In the genomic region with DNA sequence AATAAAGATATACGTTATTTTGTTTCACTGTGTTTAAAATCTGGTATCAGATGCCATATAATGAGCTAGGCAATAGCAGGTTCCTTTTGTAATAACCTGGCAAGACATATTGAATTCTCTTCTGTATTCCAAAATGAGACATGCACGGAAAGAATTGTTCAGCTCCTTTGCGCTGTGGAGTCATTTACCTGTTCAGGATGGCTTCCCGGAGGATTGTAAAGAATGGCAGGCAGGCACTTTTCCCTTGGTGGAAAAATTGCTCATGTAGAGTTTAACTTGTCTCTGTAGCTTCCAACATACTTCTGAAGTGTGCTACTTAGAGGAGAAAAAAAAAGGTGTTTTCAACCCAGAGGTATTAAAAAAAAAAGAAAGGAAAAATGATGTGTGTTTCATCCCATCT, we compare ENCODE assay signal across 28 cellular contexts.
"Had no signal": no experiment of that assay in that cellular context is flagged by ENCODE, and none has a peak within 500 bp of the region (broad histone marks: within the 10 kb centered on the region; RNA-seq: fewer than 3 reads in every experiment).

No MANE protein-coding gene starts in this region.

- H3K36me3 ChIP-seq: neural progenitor cell, ovary, right lobe of liver, sigmoid colon, stomach, thoracic aorta, thyroid gland, tibial nerve, upper lobe of left lung, vagina had no signal

- H3K4me1 ChIP-seq: parathyroid adenoma, psoas muscle, right lobe of liver, stomach, thyroid gland, tibial nerve, upper lobe of left lung, vagina had no signal

- H2AFZ ChIP-seq: neural progenitor cell, parathyroid adenoma had no signal

- H3K27ac Mint-ChIP-seq: natural killer cell treated with Interleukin-12 subunit alpha and Interleukin-12 subunit beta and Interleukin-15 and Interleukin-18, amount 100 ng/mL, for 72 hours; nephron progenitor cell; neural progenitor cell; progenitor cell of endocrine pancreas; stimulated activated effector memory CD8-positive, alpha-beta T cell treated with anti-CD3 and anti-CD28 coated beads, Interleukin-12 subunit alpha, Interleukin-12 subunit beta, amount 100 ng/mL, for 72 hours; stimulated activated naive B cell treated with anti-CD40 and anti-IgM and Interleukin-4, amounts not matched to agents 10 μg/mL and 1 μg/mL and 100 μg/mL, for 72 hours; stimulated activated naive CD8-positive, alpha-beta T cell treated with anti-CD3 and anti-CD28 coated beads, Interleukin-15, Interleukin-2, amounts not matched to agents 100 ng/mL and 50 ng/mL, for 24 hours had no signal

- H3K9ac ChIP-seq: neural progenitor cell, parathyroid adenoma had no signal

- H3K9me3 ChIP-seq: ovary, psoas muscle, right lobe of liver, sigmoid colon, stomach, thoracic aorta, thyroid gland, tibial nerve, upper lobe of left lung, vagina had no signal

- H3K9me3 Mint-ChIP-seq: nephron progenitor cell, neural progenitor cell had no signal

- H3K27me3 Mint-ChIP-seq: natural killer cell treated with Interleukin-12 subunit alpha and Interleukin-12 subunit beta and Interleukin-15 and Interleukin-18, amount 100 ng/mL, for 72 hours; stimulated activated naive B cell treated with anti-CD40 and anti-IgM and Interleukin-4, amounts not matched to agents 10 μg/mL and 1 μg/mL and 100 μg/mL, for 72 hours; stimulated activated naive CD8-positive, alpha-beta T cell treated with anti-CD3 and anti-CD28 coated beads, Interleukin-15, Interleukin-2, amounts not matched to agents 100 ng/mL and 50 ng/mL, for 24 hours had no signal

- DNase-seq: nephron progenitor cell; occipital lobe; ovary; posterior cingulate gyrus; psoas muscle; right cardiac atrium; right lobe of liver; sigmoid colon; small intestine; stimulated activated CD4-positive, alpha-beta T cell treated with anti-CD3 and anti-CD28 coated beads, Interleukin-15, amount 100 ng/mL, for 24 hours; stimulated activated CD4-positive, alpha-beta T cell treated with anti-CD3 and anti-CD28 coated beads, Interleukin-2, amount 100 ng/mL, for 24 hours; stimulated activated CD4-positive, alpha-beta T cell treated with anti-CD3 and anti-CD28 coated beads, Interleukin-2, amount 100 ng/mL, for 48 hours; stimulated activated CD4-positive, alpha-beta T cell treated with anti-CD3 and anti-CD28 coated beads, Interleukin-4, amount 100 ng/mL, for 24 hours; stimulated activated naive B cell treated with anti-CD40 and anti-IgM and Interleukin-4, amounts not matched to agents 10 μg/mL and 1 μg/mL and 100 μg/mL, for 72 hours; stimulated activated naive CD4-positive, alpha-beta T cell treated with Interleukin-2 at 50 U/mL for 16 hours; stomach; thyroid gland; trophoblast cell; upper lobe of left lung had no signal

- H3K4me3 ChIP-seq: neural progenitor cell, ovary, psoas muscle, right lobe of liver, sigmoid colon, stomach, thoracic aorta, thyroid gland, tibial nerve, upper lobe of left lung, vagina had no signal

- H3K27me3 ChIP-seq: ovary, right lobe of liver, sigmoid colon, stomach, thyroid gland, tibial nerve, upper lobe of left lung, vagina had no signal

- H3K4me3 Mint-ChIP-seq: natural killer cell treated with Interleukin-12 subunit alpha and Interleukin-12 subunit beta and Interleukin-15 and Interleukin-18, amount 100 ng/mL, for 72 hours; nephron progenitor cell; neural progenitor cell; stimulated activated effector memory CD8-positive, alpha-beta T cell treated with anti-CD3 and anti-CD28 coated beads, Interleukin-12 subunit alpha, Interleukin-12 subunit beta, amount 100 ng/mL, for 72 hours; stimulated activated naive B cell treated with anti-CD40 and anti-IgM and Interleukin-4, amounts not matched to agents 10 μg/mL and 1 μg/mL and 100 μg/mL, for 72 hours; stimulated activated naive CD8-positive, alpha-beta T cell treated with anti-CD3 and anti-CD28 coated beads, Interleukin-15, Interleukin-2, amounts not matched to agents 100 ng/mL and 50 ng/mL, for 24 hours had no signal

- H3K79me2 ChIP-seq: parathyroid adenoma had no signal

- H3K36me3 Mint-ChIP-seq: natural killer cell treated with Interleukin-12 subunit alpha and Interleukin-12 subunit beta and Interleukin-15 and Interleukin-18, amount 100 ng/mL, for 72 hours; neural progenitor cell; stimulated activated effector memory CD8-positive, alpha-beta T cell treated with anti-CD3 and anti-CD28 coated beads, Interleukin-12 subunit alpha, Interleukin-12 subunit beta, amount 100 ng/mL, for 72 hours; stimulated activated naive B cell treated with anti-CD40 and anti-IgM and Interleukin-4, amounts not matched to agents 10 μg/mL and 1 μg/mL and 100 μg/mL, for 72 hours had no signal

- ATAC-seq: natural killer cell treated with Interleukin-12 subunit alpha and Interleukin-12 subunit beta and Interleukin-15 and Interleukin-18, amount 100 ng/mL, for 72 hours; psoas muscle; right cardiac atrium; right lobe of liver; stimulated activated effector memory CD8-positive, alpha-beta T cell treated with anti-CD3 and anti-CD28 coated beads, Interleukin-12 subunit alpha, Interleukin-12 subunit beta, amount 100 ng/mL, for 72 hours; stimulated activated naive B cell treated with anti-CD40 and anti-IgM and Interleukin-4, amounts not matched to agents 10 μg/mL and 1 μg/mL and 100 μg/mL, for 72 hours had no signal

- H3K4me1 Mint-ChIP-seq: stimulated activated effector memory CD8-positive, alpha-beta T cell treated with anti-CD3 and anti-CD28 coated beads, Interleukin-12 subunit alpha, Interleukin-12 subunit beta, amount 100 ng/mL, for 72 hours; stimulated activated naive B cell treated with anti-CD40 and anti-IgM and Interleukin-4, amounts not matched to agents 10 μg/mL and 1 μg/mL and 100 μg/mL, for 72 hours had no signal

- H3K27ac ChIP-seq: neural progenitor cell, ovary, parathyroid adenoma, psoas muscle, right lobe of liver, sigmoid colon, stomach, thoracic aorta, thyroid gland, tibial nerve, upper lobe of left lung, vagina had no signal
